ENCODE assay signal across 10 cellular contexts in genomic region chr10:88851706-88852105, GRCh38. TPM values are rescaled to one million over a fixed set of nuclear protein-coding genes. Genes with fewer than 3 reads are reported as not detected.
A peak's percentile ranks its signal among the peaks of the same experiment; 100 is the strongest.
DNase-seq lines count a peak whose midpoint lies in the region; ATAC-seq and TF ChIP-seq lines count a peak whose summit lies in the region.
"Had no signal": no experiment of that assay in that cellular context is flagged by ENCODE, and none has a peak within 500 bp of the region (broad histone marks: within the 10 kb centered on the region; RNA-seq: fewer than 3 reads in every experiment).

TSS of gene ANKRD22 (minus strand) at chr10:88851844. CDS start at chr10:88851607, 237 bp downstream.

- DNase-seq in D341Med (ENCODE audit: low spot score) = peak; percentile 29
- DNase-seq in NCI-H146 treated with DMSO at 0.1 percent for 48 hours (lab: John Stamatoyannopoulos, UW; ENCODE audit: unreplicated experiment) = peak; percentile 27
- peak; percentile 95 for DNase-seq in MCF 10A (ENCODE audit: unreplicated experiment)
- no peak for DNase-seq in mesothelial cell of epicardium (ENCODE audit: low spot score in 2 of 2, unreplicated experiment in 2 of 2)
- no peak for DNase-seq in activated T-cell treated with anti-CD3 and anti-CD28 coated beads for 4 hours
- no peak for DNase-seq in osteocyte (ENCODE audit: extremely low spot score, unreplicated experiment)
- DNase-seq in HuH-7 (ENCODE audit: low spot score) = no peak
- DNase-seq: activated naive CD8-positive, alpha-beta T cell treated with anti-CD3 and anti-CD28 coated beads, Interleukin-2, amount 10 ng/mL, durations not matched to agents 7 days and 5 days had no signal

- H3K4me1 Mint-ChIP-seq in MCF 10A (ENCODE audit: insufficient read depth, unreplicated experiment) = peaks cover 32% of the 10 kb centered on the region
- peaks cover 28% of the 10 kb centered on the region for H3K4me1 Mint-ChIP-seq in mesothelial cell of epicardium
- H3K4me1 Mint-ChIP-seq in osteocyte (ENCODE audit: unreplicated experiment) = peaks cover 8% of the 10 kb centered on the region

- BruUV-seq in MCF 10A (replicated peaks; lab: Mats Ljungman, UMichigan) = no TSS peak

- H3K36me3 Mint-ChIP-seq in MCF 10A (ENCODE audit: insufficient read depth, unreplicated experiment) = peaks cover 6% of the 10 kb centered on the region
- H3K36me3 Mint-ChIP-seq in mesothelial cell of epicardium = no peaks in the 10 kb centered on the region
- H3K36me3 Mint-ChIP-seq in osteocyte (ENCODE audit: unreplicated experiment) = no peaks in the 10 kb centered on the region
- H3K36me3 Mint-ChIP-seq: activated naive CD8-positive, alpha-beta T cell treated with anti-CD3 and anti-CD28 coated beads, Interleukin-2, amount 10 ng/mL, durations not matched to agents 7 days and 5 days had no signal

- no peak for ATAC-seq in HG03045 (IDR thresholded peaks at IDR 0.05; ENCODE audit: unreplicated experiment)
- ATAC-seq: K562 had no signal

- peak within 1 kb of the TSS; percentile 49 for H3K4me3 Mint-ChIP-seq in MCF 10A (ENCODE audit: unreplicated experiment)
- no peak within 1 kb of the TSS for H3K4me3 Mint-ChIP-seq in mesothelial cell of epicardium
- no peak within 1 kb of the TSS for H3K4me3 Mint-ChIP-seq in osteocyte (ENCODE audit: unreplicated experiment)
- H3K4me3 Mint-ChIP-seq: activated naive CD8-positive, alpha-beta T cell treated with anti-CD3 and anti-CD28 coated beads, Interleukin-2, amount 10 ng/mL, durations not matched to agents 7 days and 5 days had no signal

- no peaks in the 10 kb centered on the region for H3K9me3 Mint-ChIP-seq in MCF 10A (ENCODE audit: unreplicated experiment)
- H3K9me3 Mint-ChIP-seq in mesothelial cell of epicardium = peaks cover 4% of the 10 kb centered on the region
- H3K9me3 Mint-ChIP-seq in osteocyte (ENCODE audit: unreplicated experiment) = no peaks in the 10 kb centered on the region
- H3K9me3 Mint-ChIP-seq: activated naive CD8-positive, alpha-beta T cell treated with anti-CD3 and anti-CD28 coated beads, Interleukin-2, amount 10 ng/mL, durations not matched to agents 7 days and 5 days had no signal

- peak within 1 kb of the TSS; percentile 88 for H3K27ac Mint-ChIP-seq in MCF 10A (ENCODE audit: low read depth, unreplicated experiment)
- peak within 1 kb of the TSS; percentile 71 for H3K27ac Mint-ChIP-seq in mesothelial cell of epicardium
- no peak within 1 kb of the TSS for H3K27ac Mint-ChIP-seq in osteocyte (ENCODE audit: unreplicated experiment)
- H3K27ac Mint-ChIP-seq: activated naive CD8-positive, alpha-beta T cell treated with anti-CD3 and anti-CD28 coated beads, Interleukin-2, amount 10 ng/mL, durations not matched to agents 7 days and 5 days had no signal

- POLR2A ChIA-PET in MCF 10A (lab: Yijun Ruan, JAX) = interaction anchor here (0.6 to 3.5 kb wide), 15 partner anchors 11 to 1033 kb away, joined by 3 to 16 read pairs (median 5); partner anchors contain the start of genes FAS, LIPA and STAMBPL1

- TF ChIP-seq CTCF in MCF 10A (IDR thresholded peaks at IDR 0.05; ENCODE audit: unreplicated experiment) (no peak), mesothelial cell of epicardium (IDR thresholded peaks at IDR 0.05; ENCODE audit: unreplicated experiment) (no peak), osteocyte (IDR thresholded peaks at IDR 0.05) (no peak)

- CTCF ChIA-PET in MCF 10A (lab: Yijun Ruan, JAX) = interaction anchor here (0.9 to 3.2 kb wide), 5 partner anchors 15 to 82 kb away, joined by 3 to 17 read pairs (median 5); no protein-coding TSS in a partner anchor

- intact Hi-C loops in MCF 10A (cut with micrococcal nuclease) = no loop called here

- H3K27me3 Mint-ChIP-seq in MCF 10A (ENCODE audit: insufficient read depth, unreplicated experiment) = no peaks in the 10 kb centered on the region
- no peaks in the 10 kb centered on the region for H3K27me3 Mint-ChIP-seq in mesothelial cell of epicardium (ENCODE audit: low read depth)
- no peaks in the 10 kb centered on the region for H3K27me3 Mint-ChIP-seq in osteocyte (ENCODE audit: unreplicated experiment)
- H3K27me3 Mint-ChIP-seq: activated naive CD8-positive, alpha-beta T cell treated with anti-CD3 and anti-CD28 coated beads, Interleukin-2, amount 10 ng/mL, durations not matched to agents 7 days and 5 days had no signal

RNA-seq across cellular contexts. Expression of gene ANKRD22, which starts in this region (rescaled TPM):
- 0.26 TPM in 1 of 2 replicates, not detected in the other for total RNA-seq in MCF 10A (2022)
- 0.63 to 0.91 TPM (median 0.72 TPM) in 3 replicates for total RNA-seq in mesothelial cell of epicardium
- not detected in 2 replicates for total RNA-seq in osteocyte
- total RNA-seq: activated naive CD8-positive, alpha-beta T cell treated with anti-CD3 and anti-CD28 coated beads, Interleukin-2, amount 10 ng/mL, durations not matched to agents 7 days and 5 days; K562 had no signal

Comparison
In these comparisons a context has a peak if more than half of its experiments do, and no peak if none do; other contexts are left out.
1. Peak in DNase-seq in MCF 10A; RNA of the gene not detected or under 1 TPM.
2. DNase-seq: peak in D341Med (single experiment) and NCI-H146 treated with DMSO at 0.1 percent for 48 hours (single experiment); none in mesothelial cell of epicardium (0 of 2), activated T-cell treated with anti-CD3 and anti-CD28 coated beads for 4 hours (single experiment), osteocyte (single experiment) and HuH-7 (single experiment).